ENCODE assay signal across 1 cellular context in genomic region chr7:141094336-141095070, GRCh38.
TF ChIP-seq lines count a peak whose summit lies in the region.

No MANE protein-coding gene starts in this region.

TF ChIP-seq in WTC11, 78 proteins besides CTCF, POLR2A, EP300 and RAD21 (continued from another document):
- TF ChIP-seq ZSCAN18 (CRISPR knock-in tag; IDR thresholded peaks at IDR 0.05): no peak
- TF ChIP-seq SMAD4 (CRISPR knock-in tag; IDR thresholded peaks at IDR 0.05): no peak
- no peak for TF ChIP-seq GABPB1 (CRISPR knock-in tag; IDR thresholded peaks at IDR 0.05)
- no peak for TF ChIP-seq PREB (CRISPR knock-in tag; IDR thresholded peaks at IDR 0.05; ENCODE audit: borderline replicate concordance)
- TF ChIP-seq TEAD1 (CRISPR knock-in tag; IDR thresholded peaks at IDR 0.05): no peak
- no peak for TF ChIP-seq IRF2 (CRISPR knock-in tag; IDR thresholded peaks at IDR 0.05; ENCODE audit: borderline replicate concordance, low read depth)
- TF ChIP-seq JUN (CRISPR knock-in tag; IDR thresholded peaks at IDR 0.05): no peak
- no peak for TF ChIP-seq USF1 (CRISPR knock-in tag; IDR thresholded peaks at IDR 0.05)
- TF ChIP-seq FOXP4 (CRISPR knock-in tag; IDR thresholded peaks at IDR 0.05): no peak
- no peak for TF ChIP-seq TP53 (CRISPR knock-in tag; IDR thresholded peaks at IDR 0.05)
- TF ChIP-seq SMAD3 (CRISPR knock-in tag; IDR thresholded peaks at IDR 0.05; ENCODE audit: borderline replicate concordance): no peak
- TF ChIP-seq CBFB (CRISPR knock-in tag; IDR thresholded peaks at IDR 0.05; ENCODE audit: low read depth): no peak
